In genomic region chr1:10152709-10153284, GRCh38 we compare ENCODE assay signal across 8 cellular contexts. TPM values are rescaled to one million over a fixed set of nuclear protein-coding genes. Genes with fewer than 3 reads are reported as not detected.
DNase-seq lines count a peak whose midpoint lies in the region; ATAC-seq and TF ChIP-seq lines count a peak whose summit lies in the region.

No MANE protein-coding gene starts in this region.

- DNase-seq in ACHN (peak; percentile 52), GM13976 (ENCODE audit: low spot score) (peak; percentile 57), NCI-H82 (lab: John Stamatoyannopoulos, UW) (peak; percentile 59), adrenal gland (peak; percentile 53 to 75 (median 60)), right atrium auricular region (ENCODE audit: low spot score) (no peak), sciatic nerve (ENCODE audit: low spot score) (peak; percentile 63), NCI-H187 treated with DMSO at 0.1 percent for 48 hours (lab: John Stamatoyannopoulos, UW) (no peak)

- TF ChIP-seq CTCF in GM13976 (IDR thresholded peaks at IDR 0.05; ENCODE audit: borderline replicate concordance, control extremely low read depth, extremely low read depth, insufficient read depth, missing control alignments): peak; percentile 56
- peak; percentile 35 to 69 (median 52) for TF ChIP-seq CTCF in adrenal gland (IDR thresholded peaks at IDR 0.05)
- TF ChIP-seq CTCF in right atrium auricular region (IDR thresholded peaks at IDR 0.05): peak; percentile 50 to 55

- no peaks in the 10 kb centered on the region for H3K4me1 ChIP-seq in adrenal gland (replicated peaks in 1 of 2)
- H3K4me1 ChIP-seq in right atrium auricular region: peaks cover 0 to 3% of the 10 kb centered on the region in 2 donors

- peaks cover 0 to 20% of the 10 kb centered on the region in 2 donors for H3K36me3 ChIP-seq in adrenal gland (replicated peaks in 1 of 2)
- peaks cover 38% of the 10 kb centered on the region for H3K36me3 ChIP-seq in right atrium auricular region

- TF ChIP-seq POLR2A in adrenal gland (IDR thresholded peaks at IDR 0.05): no peak

- in situ Hi-C loops in ACHN (cut with HindIII; ENCODE audit: low pct_ligation_motif_present, low pct_unique_long_range_greater_than_20kb, low sequenced_read_pairs): no loop called here
- in situ Hi-C loops in GM13976 (cut with MboI; ENCODE audit: low sequenced_read_pairs, unreplicated experiment): no loop called here

- H3K4me3 ChIP-seq in adrenal gland (no peak overlapping the region), right atrium auricular region (no peak overlapping the region)

- WGBS in adrenal gland, 4 donors: 75 to 91% (median 85%) methylated on average over 7 to 8 of the region's 8 CpGs

- peak; percentile 57 for ATAC-seq in sciatic nerve
- ATAC-seq in HG03520 (IDR thresholded peaks at IDR 0.05; ENCODE audit: unreplicated experiment): no peak

- H3K9me3 ChIP-seq in adrenal gland (replicated peaks in 1 of 3) (no peaks in the 10 kb centered on the region), right atrium auricular region (no peaks in the 10 kb centered on the region)

- intact Hi-C loops in adrenal gland (cut with DNase I) (no loop called here), sciatic nerve (cut with DNase I) (no loop called here)

- H3K27ac ChIP-seq in adrenal gland (no peak overlapping the region), right atrium auricular region (no peak overlapping the region)

- H3K27me3 ChIP-seq in adrenal gland (no peaks in the 10 kb centered on the region), right atrium auricular region (no peaks in the 10 kb centered on the region)

RNA-seq across cellular contexts. Expression of gene KIF1B, which starts 57.6 kb away (rescaled TPM):
- total RNA-seq in adrenal gland (10 to 100 TPM; 34.1 to 66.3 (median 50.2) TPM), right atrium auricular region (10 to 100 TPM; 55.7 to 63.9 TPM), sciatic nerve (70.4 TPM)
- 10 to 100 TPM; 12.9 to 35.8 (median 16.1) TPM for polyA plus RNA-seq in adrenal gland

Comparison
In these comparisons a context has a peak if more than half of its experiments do, and no peak if none do; other contexts are left out.
1. DNase-seq: peak in ACHN (single experiment), GM13976 (single experiment), NCI-H82 (single experiment), adrenal gland (7 of 7) and sciatic nerve (single experiment); none in right atrium auricular region (single experiment) and NCI-H187 treated with DMSO at 0.1 percent for 48 hours (single experiment).
2. Peak in every context shown above with its lines, with median percentiles within 50 percentile points of each other: CTCF ChIP-seq.